ENCODE assay signal across 8 cellular contexts in the genomic region with DNA sequence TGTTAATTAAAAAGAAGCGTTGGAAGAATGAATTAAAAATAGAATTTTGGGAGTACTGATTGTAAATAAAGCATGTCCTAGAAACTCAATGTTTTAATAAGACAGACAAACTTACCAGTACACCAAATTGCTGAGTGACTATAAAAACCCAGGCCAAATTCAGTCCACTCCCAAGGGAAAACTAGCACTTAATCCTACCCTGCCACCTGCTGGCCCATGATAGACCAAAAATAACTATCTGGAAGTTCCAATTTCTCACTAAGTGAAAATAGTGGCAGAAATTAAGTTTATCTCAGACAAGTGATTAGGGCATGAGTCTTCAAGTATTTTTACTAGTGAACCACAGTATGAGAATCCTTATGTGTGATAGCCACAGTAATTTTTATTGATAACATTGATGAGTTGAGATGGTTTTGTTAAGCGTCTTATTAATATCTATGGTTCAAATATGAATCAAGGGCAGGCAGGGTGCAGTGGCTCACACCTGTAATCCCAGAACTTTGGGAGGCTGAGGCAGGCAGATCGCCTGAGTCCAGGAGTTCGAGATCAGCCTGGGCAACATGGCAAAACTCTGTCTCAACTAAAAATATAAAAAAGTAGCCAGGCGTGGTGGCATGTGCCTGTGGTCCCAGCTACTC.
DNase-seq lines count a peak whose midpoint lies in the region; ATAC-seq and TF ChIP-seq lines count a peak whose summit lies in the region.

No MANE protein-coding gene starts in this region.

- DNase-seq in AG09319 (ENCODE audit: extremely low read depth, low read depth) (no peak), GF-D8 (lab: John Stamatoyannopoulos, UW) (peak; percentile 66), NCI-H2029 treated with DMSO at 0.1 percent for 48 hours (lab: John Stamatoyannopoulos, UW) (peak; percentile 46), germinal center (ENCODE audit: low spot score) (peak; percentile 18)
- DNase-seq in stimulated activated CD4-positive, alpha-beta T cell treated with anti-CD3 and anti-CD28 coated beads, Interleukin-2, amount 100 ng/mL, for 48 hours = peak; percentile 12 to 15

- H3K4me3 ChIP-seq in WI38 (ENCODE audit: low read depth, low read length) = no peak overlapping the region

- ATAC-seq in HG03095 (IDR thresholded peaks at IDR 0.05; ENCODE audit: unreplicated experiment) (no peak), HG03045 (IDR thresholded peaks at IDR 0.05; ENCODE audit: unreplicated experiment) (no peak)

- TF ChIP-seq CTCF in AG09319 (IDR thresholded peaks at IDR 0.05; ENCODE audit: low read depth, low read length) = peak; percentile 57
- peak; percentile 49 for TF ChIP-seq CTCF in WI38 (IDR thresholded peaks at IDR 0.05; ENCODE audit: low read depth, low read length)
